ENCODE assay signal across 22 cellular contexts in the genomic region with DNA sequence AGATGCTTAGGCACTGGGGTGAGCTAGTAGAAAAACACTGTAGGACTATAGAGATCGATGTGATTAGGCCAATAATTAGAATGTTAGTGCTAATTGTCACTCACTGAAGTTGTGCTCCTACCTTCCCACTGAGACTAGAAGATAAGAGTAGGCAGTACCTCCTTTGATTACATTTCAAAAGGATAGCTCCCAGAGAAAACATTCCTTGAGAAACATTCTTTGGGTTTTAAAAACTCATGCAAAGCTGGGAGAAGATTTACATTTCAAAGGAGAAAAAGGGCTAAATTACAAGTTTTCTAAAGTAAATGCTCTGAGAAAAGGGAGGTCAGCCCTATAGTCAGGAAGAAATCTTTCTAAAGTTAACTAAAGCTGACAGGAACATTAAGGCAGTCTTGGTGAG.
"Had no signal": no experiment of that assay in that cellular context is flagged by ENCODE, and none has a peak within 500 bp of the region (broad histone marks: within the 10 kb centered on the region; RNA-seq: fewer than 3 reads in every experiment).

No MANE protein-coding gene starts in this region.

- H3K4me3 Mint-ChIP-seq: activated B cell treated with CpG ODN at 0.5 μM for 24 hours; activated CD4-positive, alpha-beta memory T cell treated with anti-CD3 and anti-CD28 coated beads for 36 hours; activated naive CD8-positive, alpha-beta T cell treated with anti-CD3 and anti-CD28 coated beads, Interleukin-2, amount 10 ng/mL, durations not matched to agents 7 days and 5 days; brain; immature natural killer cell; naive thymus-derived CD8-positive, alpha-beta T cell; stimulated activated effector memory CD8-positive, alpha-beta T cell treated with anti-CD3 and anti-CD28 coated beads, Interleukin-12 subunit alpha, Interleukin-12 subunit beta, amount 100 ng/mL, for 72 hours; T-helper 2 cell treated with Interferon-gamma antibody and Interleukin-4, amounts not matched to agents 5 μg/mL and 100 μg/mL, for 36 hours had no signal

- H3K4me1 ChIP-seq: colonic mucosa, gastroesophageal sphincter, heart right ventricle, sigmoid colon, testis, upper lobe of left lung had no signal

- ATAC-seq: gastroesophageal sphincter; heart right ventricle; naive thymus-derived CD8-positive, alpha-beta T cell; stimulated activated effector memory CD8-positive, alpha-beta T cell treated with anti-CD3 and anti-CD28 coated beads, Interleukin-12 subunit alpha, Interleukin-12 subunit beta, amount 100 ng/mL, for 72 hours had no signal

- H3K36me3 ChIP-seq: colonic mucosa, gastroesophageal sphincter, heart right ventricle, sigmoid colon, upper lobe of left lung had no signal

- DNase-seq: activated B cell treated with CpG ODN at 0.5 μM for 24 hours; activated CD4-positive, alpha-beta memory T cell treated with anti-CD3 and anti-CD28 coated beads for 36 hours; activated CD4-positive, alpha-beta T cell treated with anti-CD3 and anti-CD28 coated beads for 4 hours; activated naive CD4-positive, alpha-beta T cell treated with Interleukin-2 at 50 U/mL for 16 hours; activated naive CD8-positive, alpha-beta T cell treated with anti-CD3 and anti-CD28 coated beads, Interleukin-2, amount 10 ng/mL, durations not matched to agents 7 days and 5 days; activated T-cell treated with anti-CD3 and anti-CD28 coated beads for 4 hours; central memory CD4-positive, alpha-beta T cell; colonic mucosa; heart right ventricle; immature natural killer cell; naive thymus-derived CD8-positive, alpha-beta T cell; occipital lobe; posterior cingulate gyrus; sigmoid colon; stimulated activated CD4-positive, alpha-beta T cell treated with anti-CD3 and anti-CD28 coated beads, Interleukin-4, amount 100 ng/mL, for 24 hours; testis; upper lobe of left lung had no signal

- H3K9me3 Mint-ChIP-seq: activated B cell treated with CpG ODN at 0.5 μM for 24 hours; activated naive CD8-positive, alpha-beta T cell treated with anti-CD3 and anti-CD28 coated beads, Interleukin-2, amount 10 ng/mL, durations not matched to agents 7 days and 5 days; activated T-helper 2 cell treated with anti-CD3 and anti-CD28 coated beads, Interferon-gamma antibody, Interleukin-2, Interleukin-4, amounts not matched to agents 10 μg/mL and 5 μg/mL and 100 μg/mL, durations not matched to agents 14 hours and 24 hours and 36 hours; stimulated activated effector memory CD8-positive, alpha-beta T cell treated with anti-CD3 and anti-CD28 coated beads, Interleukin-12 subunit alpha, Interleukin-12 subunit beta, amount 100 ng/mL, for 72 hours; T-helper 2 cell treated with Interferon-gamma antibody and Interleukin-4, amounts not matched to agents 5 μg/mL and 100 μg/mL, for 36 hours had no signal

- H3K27me3 ChIP-seq: colonic mucosa, gastroesophageal sphincter, heart right ventricle, sigmoid colon, testis, upper lobe of left lung had no signal

- H3K4me1 Mint-ChIP-seq: activated B cell treated with CpG ODN at 0.5 μM for 24 hours; activated naive CD8-positive, alpha-beta T cell treated with anti-CD3 and anti-CD28 coated beads, Interleukin-2, amount 10 ng/mL, durations not matched to agents 7 days and 5 days; immature natural killer cell; naive thymus-derived CD8-positive, alpha-beta T cell; stimulated activated effector memory CD8-positive, alpha-beta T cell treated with anti-CD3 and anti-CD28 coated beads, Interleukin-12 subunit alpha, Interleukin-12 subunit beta, amount 100 ng/mL, for 72 hours had no signal

- H3K36me3 Mint-ChIP-seq: activated CD4-positive, alpha-beta memory T cell treated with anti-CD3 and anti-CD28 coated beads for 36 hours; activated naive CD8-positive, alpha-beta T cell treated with anti-CD3 and anti-CD28 coated beads, Interleukin-2, amount 10 ng/mL, durations not matched to agents 7 days and 5 days; brain; immature natural killer cell; naive thymus-derived CD8-positive, alpha-beta T cell; stimulated activated effector memory CD8-positive, alpha-beta T cell treated with anti-CD3 and anti-CD28 coated beads, Interleukin-12 subunit alpha, Interleukin-12 subunit beta, amount 100 ng/mL, for 72 hours had no signal

- H3K4me3 ChIP-seq: colonic mucosa, gastroesophageal sphincter, heart right ventricle, sigmoid colon, testis, upper lobe of left lung had no signal

- H3K27me3 Mint-ChIP-seq: activated B cell treated with CpG ODN at 0.5 μM for 24 hours; activated CD4-positive, alpha-beta memory T cell treated with anti-CD3 and anti-CD28 coated beads for 36 hours; activated naive CD8-positive, alpha-beta T cell treated with anti-CD3 and anti-CD28 coated beads, Interleukin-2, amount 10 ng/mL, durations not matched to agents 7 days and 5 days; naive thymus-derived CD8-positive, alpha-beta T cell had no signal

- H3K27ac ChIP-seq: colonic mucosa, gastroesophageal sphincter, heart right ventricle, sigmoid colon, testis, upper lobe of left lung had no signal

- H3K9me3 ChIP-seq: colonic mucosa, gastroesophageal sphincter, sigmoid colon, testis had no signal

- H3K27ac Mint-ChIP-seq: activated B cell treated with CpG ODN at 0.5 μM for 24 hours; activated CD4-positive, alpha-beta memory T cell treated with anti-CD3 and anti-CD28 coated beads for 36 hours; activated naive CD8-positive, alpha-beta T cell treated with anti-CD3 and anti-CD28 coated beads, Interleukin-2, amount 10 ng/mL, durations not matched to agents 7 days and 5 days; activated T-helper 2 cell treated with anti-CD3 and anti-CD28 coated beads, Interferon-gamma antibody, Interleukin-2, Interleukin-4, amounts not matched to agents 10 μg/mL and 5 μg/mL and 100 μg/mL, durations not matched to agents 14 hours and 24 hours and 36 hours; brain; immature natural killer cell; naive thymus-derived CD8-positive, alpha-beta T cell; stimulated activated effector memory CD8-positive, alpha-beta T cell treated with anti-CD3 and anti-CD28 coated beads, Interleukin-12 subunit alpha, Interleukin-12 subunit beta, amount 100 ng/mL, for 72 hours; T-helper 2 cell treated with Interferon-gamma antibody and Interleukin-4, amounts not matched to agents 5 μg/mL and 100 μg/mL, for 36 hours had no signal
